8 cellular contexts compared by ENCODE assay signal in the genomic region with DNA sequence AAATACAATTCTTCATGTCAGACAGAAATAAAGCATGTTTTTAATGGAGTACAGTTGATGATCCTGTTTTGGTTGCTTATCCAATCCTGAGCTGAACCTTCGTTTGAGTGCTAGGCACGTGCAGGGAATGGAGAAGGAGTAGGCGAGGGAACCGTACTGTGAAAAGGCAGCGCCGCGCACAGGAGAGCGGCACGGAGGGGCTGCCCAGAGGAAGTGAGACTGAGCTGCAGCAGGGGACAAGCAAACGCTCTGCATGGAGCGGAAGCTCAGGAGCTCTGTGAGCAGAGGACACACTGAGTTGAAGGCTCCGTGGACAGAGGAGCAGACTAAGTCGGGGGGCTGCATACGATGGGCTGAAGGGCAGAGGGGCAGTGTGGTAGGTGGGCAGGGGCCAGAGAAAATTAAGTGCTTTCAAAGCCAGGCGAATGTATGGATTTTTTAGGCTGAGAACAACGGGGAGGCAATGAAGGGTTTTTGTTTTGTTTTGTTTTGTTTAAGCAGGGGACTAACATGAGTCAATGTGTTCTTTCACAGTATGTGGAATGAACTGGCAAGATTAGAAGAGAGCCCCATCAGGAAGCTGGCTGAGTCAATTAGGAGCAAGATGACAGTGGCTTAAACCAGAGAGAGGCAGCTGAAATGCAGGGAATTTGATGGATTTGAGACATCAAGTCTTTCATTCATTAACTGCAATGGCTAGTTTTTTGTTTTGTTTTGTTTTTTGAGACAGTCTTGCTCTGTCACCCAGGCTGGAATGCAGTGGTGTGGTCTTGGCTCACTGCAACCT. TPM values are rescaled to one million over a fixed set of nuclear protein-coding genes. Genes with fewer than 3 reads are reported as not detected.
DNase-seq lines count a peak whose midpoint lies in the region; ATAC-seq, FAIRE-seq and TF ChIP-seq lines count a peak whose summit lies in the region.

No MANE protein-coding gene starts in this region.

- H3K4me3 ChIP-seq in A549 (no peak overlapping the region), skeletal muscle satellite cell (ENCODE audit: low read length) (peak overlapping the region; percentile 50)

- H3K4me2 ChIP-seq in A549 (peak overlapping the region; percentile 42), skeletal muscle satellite cell (ENCODE audit: low read length) (peak overlapping the region; percentile 52)

- DNase-seq in A549 (ENCODE audit: low read depth in 1 of 2, low spot score in 1 of 2): peak; percentile 34 to 54
- DNase-seq in dedifferentiated amniotic fluid mesenchymal stem cell (ENCODE audit: extremely low spot score): peak; percentile 56
- DNase-seq in UCSD-AML1 (lab: John Stamatoyannopoulos, UW; ENCODE audit: unreplicated experiment): no peak
- DNase-seq in mesothelial cell of epicardium (ENCODE audit: low spot score in 2 of 2, unreplicated experiment in 2 of 2): no peak
- DNase-seq in HuH-7 (ENCODE audit: low spot score): no peak

- TF ChIP-seq RAD21 in A549 (conservative IDR thresholded peaks at IDR 0.05 in 1 of 2, IDR thresholded peaks at IDR 0.05 in 1 of 2): no peak

- WGBS in A549 (ENCODE audit: missing lambda C conversion rate): 77% methylated on average over 16 of the region's 16 CpGs

- TF ChIP-seq POLR2A in A549 (IDR thresholded peaks at IDR 0.05; ENCODE audit: low read length): no peak

- H3K9me3 ChIP-seq in A549 (no peaks in the 10 kb centered on the region), skeletal muscle satellite cell (replicated peaks; ENCODE audit: low read length) (no peaks in the 10 kb centered on the region)

- H3K27me3 ChIP-seq in skeletal muscle satellite cell (ENCODE audit: control insufficient read depth, insufficient read depth, low read length): no peaks in the 10 kb centered on the region

- no peak for TF ChIP-seq EP300 in A549 (IDR thresholded peaks at IDR 0.05)

- H3K4me1 Mint-ChIP-seq in IgD-negative memory B cell (peaks cover 10 to 15% (median 10%) of the 10 kb centered on the region in 3 donors), mesothelial cell of epicardium (no peaks in the 10 kb centered on the region)

- no peak for FAIRE-seq in A549 (lab: Jason Lieb, UNC)

- POLR2A ChIA-PET in A549 (lab: Yijun Ruan, JAX): no interaction called here

- H3K36me3 Mint-ChIP-seq in IgD-negative memory B cell: peaks cover 14% of the 10 kb centered on the region
- H3K36me3 Mint-ChIP-seq in mesothelial cell of epicardium: peaks cover 64% of the 10 kb centered on the region

- no peaks in the 10 kb centered on the region for H3K36me3 ChIP-seq in skeletal muscle satellite cell (ENCODE audit: insufficient read depth, low read length)

- H3K27me3 Mint-ChIP-seq in IgD-negative memory B cell (no peaks in the 10 kb centered on the region), mesothelial cell of epicardium (ENCODE audit: low read depth) (no peaks in the 10 kb centered on the region)

- H3K9me3 Mint-ChIP-seq in IgD-negative memory B cell (no peaks in the 10 kb centered on the region), mesothelial cell of epicardium (peaks cover 15% of the 10 kb centered on the region)

- peaks cover 21% of the 10 kb centered on the region for H3K4me1 ChIP-seq in A549
- H3K4me1 ChIP-seq in skeletal muscle satellite cell (ENCODE audit: control insufficient read depth, insufficient read depth, low read length): peaks cover 25% of the 10 kb centered on the region

- H3K4me3 Mint-ChIP-seq in IgD-negative memory B cell (peak overlapping the region; percentile 30 to 96 (median 87)), mesothelial cell of epicardium (no peak overlapping the region)

- TF ChIP-seq CTCF in A549 (IDR thresholded peaks at IDR 0.05): no peak
- TF ChIP-seq CTCF in mesothelial cell of epicardium (IDR thresholded peaks at IDR 0.05; ENCODE audit: unreplicated experiment): no peak

- peak overlapping the region in 1 of 3 donors; percentile 4 for H3K27ac Mint-ChIP-seq in IgD-negative memory B cell
- no peak overlapping the region for H3K27ac Mint-ChIP-seq in mesothelial cell of epicardium

- ATAC-seq in A549 (peak; percentile 85; a peak in 5 of 6 replicates), GM18909 (IDR thresholded peaks at IDR 0.05; ENCODE audit: poor library complexity, unreplicated experiment) (peak; percentile 81)

- peak overlapping the region; percentile 37 for H3K9ac ChIP-seq in skeletal muscle satellite cell (ENCODE audit: low read depth, low read length)

- CTCF ChIA-PET in A549 (lab: Yijun Ruan, JAX): interaction anchor here (1.0 to 4.6 kb wide), 7 partner anchors 8 to 387 kb away, joined by 3 to 20 read pairs (median 3); no protein-coding TSS in a partner anchor

- H3K27ac ChIP-seq in A549: peak overlapping the region; percentile 11 to 57; a peak in 3 of 6 replicates

TF ChIP-seq in A549, 52 proteins besides CTCF, POLR2A, EP300 and RAD21:
- TF ChIP-seq NR3C1 (IDR thresholded peaks at IDR 0.05) (no peak), FOSL2 (IDR thresholded peaks at IDR 0.05) (no peak), FOSL2 (CRISPR knock-in tag; IDR thresholded peaks at IDR 0.05) (peak; percentile 24; the same call in 1 of the 2 replicates)
TF ChIP-seq in A549: peak in this region for 1.

RNA-seq across cellular contexts. Expression of a gene that starts 23.8 kb away (rescaled TPM):
- polyA plus RNA-seq in A549 (2011; rRNA removed) (76.6 TPM in 2 replicates), A549 (2017; fragmentation: RNase III; extraction: RNeasy Plus Mini Kit Qiagen cat#74134 plus additional on column Dnase treatment) (37.5 to 40.6 TPM (median 39.6 TPM) in 3 replicates), IgD-negative memory B cell (30.5 TPM)
- 43.2 and 45.1 TPM in 2 replicates for polyA plus RNA-seq in A549 (2012; cell fraction: cytosol; rRNA removed)
- polyA plus RNA-seq in A549 (2012; cell fraction: nucleus; rRNA removed): 44.9 and 58.5 TPM in 2 replicates
- polyA minus RNA-seq in A549 (2011; rRNA and poly(A)+ RNA removed): 54.6 and 60.5 TPM in 2 replicates
- 21.5 and 28.4 TPM in 2 replicates for total RNA-seq in skeletal muscle satellite cell (2012; rRNA removed)
- total RNA-seq in mesothelial cell of epicardium: 49.3 to 51.9 TPM (median 51.2 TPM) in 3 replicates

RNA-seq across cellular contexts. Expression of a gene that starts 48.3 kb away (rescaled TPM):
- 6.7 and 6.8 TPM in 2 replicates for polyA plus RNA-seq in A549 (2011; rRNA removed)
- polyA plus RNA-seq in A549 (2012; cell fraction: cytosol; rRNA removed): 2.6 and 3.0 TPM in 2 replicates
- 2.3 and 2.5 TPM in 2 replicates for polyA plus RNA-seq in A549 (2012; cell fraction: nucleus; rRNA removed)
- polyA plus RNA-seq in A549 (2017; fragmentation: RNase III; extraction: RNeasy Plus Mini Kit Qiagen cat#74134 plus additional on column Dnase treatment): 9.5 to 11.2 TPM (median 10.1 TPM) in 3 replicates
- polyA minus RNA-seq in A549 (2011; rRNA and poly(A)+ RNA removed): 4.4 and 4.7 TPM in 2 replicates
- 13.3 TPM for polyA plus RNA-seq in IgD-negative memory B cell
- total RNA-seq in skeletal muscle satellite cell (2012; rRNA removed): 6.8 and 8.4 TPM in 2 replicates
- 18.1 to 22.4 TPM (median 21.0 TPM) in 3 replicates for total RNA-seq in mesothelial cell of epicardium

Comparison
In these comparisons a context has a peak if more than half of its experiments do, and no peak if none do; other contexts are left out.
1. DNase-seq: peak in A549 (2 of 2) and dedifferentiated amniotic fluid mesenchymal stem cell (single experiment); none in UCSD-AML1 (single experiment), mesothelial cell of epicardium (0 of 2) and HuH-7 (single experiment).